ENCODE assay signal across 1 cellular context in the genomic region with DNA sequence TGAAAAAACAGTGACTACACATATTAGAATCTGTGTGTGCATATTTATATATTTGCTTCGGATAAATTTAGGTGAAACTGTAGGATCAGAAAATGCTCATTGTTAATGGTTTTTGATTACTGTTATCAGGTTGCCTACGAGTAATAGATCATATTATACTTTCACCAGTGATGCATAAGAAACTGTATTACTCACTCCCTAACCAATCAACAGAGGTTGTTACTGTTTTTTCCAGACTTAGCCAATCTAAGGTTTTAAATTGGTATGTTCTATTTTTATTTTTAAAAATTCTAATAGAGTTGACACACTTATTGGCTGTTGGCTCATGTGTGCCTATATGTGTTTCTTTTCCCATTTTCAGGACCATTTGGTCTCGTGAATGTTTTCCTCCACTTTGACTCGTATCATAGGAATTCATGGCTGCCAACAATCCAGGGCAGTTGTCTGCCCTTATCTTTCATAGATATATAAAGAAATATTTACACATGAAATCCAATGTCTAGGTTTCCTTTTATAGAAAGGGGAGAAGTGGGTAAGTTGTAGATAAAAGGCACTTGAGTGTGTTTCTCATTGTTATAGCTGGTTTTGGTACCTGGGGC.
TF ChIP-seq lines count a peak whose summit lies in the region.

No MANE protein-coding gene starts in this region.

TF ChIP-seq in K562, 482 proteins besides CTCF, POLR2A, EP300 and RAD21 (continued from another document):
- TF ChIP-seq TCFL5 (CRISPR knock-in tag; conservative IDR thresholded peaks at IDR 0.05) (no peak), GABPA (tag; conservative IDR thresholded peaks at IDR 0.05; ENCODE audit: low read depth) (no peak), XRCC5 (IDR thresholded peaks at IDR 0.05; ENCODE audit: low read depth, low read length) (no peak), NR1H2 (CRISPR knock-in tag; IDR thresholded peaks at IDR 0.05) (no peak)
TF ChIP-seq in K562: peak in this region for 0.
